ENCODE assay signal across 25 cellular contexts in genomic region chr13:63492604-63493003, GRCh38.
DNase-seq lines count a peak whose midpoint lies in the region; ATAC-seq, FAIRE-seq and TF ChIP-seq lines count a peak whose summit lies in the region.
"Had no signal": no experiment of that assay in that cellular context is flagged by ENCODE, and none has a peak within 500 bp of the region (broad histone marks: within the 10 kb centered on the region; RNA-seq: fewer than 3 reads in every experiment).

No MANE protein-coding gene starts in this region.

- intact Hi-C loops in kidney (cut with DNase I), result no loop called here
- intact Hi-C loops in CD8-positive, alpha-beta T cell (cut with DNase I, micrococcal nuclease), result no loop called here

- H3K4me1 Mint-ChIP-seq in CD8-positive, alpha-beta T cell (ENCODE audit: low read depth), result no peaks in the 10 kb centered on the region
- no peaks in the 10 kb centered on the region for H3K4me1 Mint-ChIP-seq in HFFc6 (ENCODE audit: low read depth)
- H3K4me1 Mint-ChIP-seq in T-cell, result no peaks in the 10 kb centered on the region
- H3K4me1 Mint-ChIP-seq: B cell; CD8-positive, alpha-beta memory T cell had no signal

- no peak overlapping the region for H3K4me3 Mint-ChIP-seq in CD8-positive, alpha-beta T cell
- H3K4me3 Mint-ChIP-seq in HFFc6 (no peak overlapping the region), T-cell (no peak overlapping the region)
- H3K4me3 Mint-ChIP-seq: B cell; CD4-positive, alpha-beta T cell; CD8-positive, alpha-beta memory T cell had no signal

- H3K27me3 ChIP-seq in CD8-positive, alpha-beta T cell (ENCODE audit: insufficient read depth, low read length), result no peaks in the 10 kb centered on the region
- H3K27me3 ChIP-seq: BLaER1 treated with 17β-estradiol and CSF1 and Interleukin-3, amounts not matched to agents 10 nM and 100 nM had no signal

- CTCF ChIA-PET in CD8-positive, alpha-beta T cell (lab: Charles Lee), result no interaction called here
- CTCF ChIA-PET in HEK293T (lab: Yijun Ruan, JAX) (no interaction called here), T-cell (lab: Charles Lee) (no interaction called here)

- H3K36me3 Mint-ChIP-seq in CD8-positive, alpha-beta T cell, result no peaks in the 10 kb centered on the region
- no peaks in the 10 kb centered on the region for H3K36me3 Mint-ChIP-seq in HFFc6 (ENCODE audit: low read depth)
- H3K36me3 Mint-ChIP-seq in T-cell, result no peaks in the 10 kb centered on the region
- H3K36me3 Mint-ChIP-seq: CD8-positive, alpha-beta memory T cell had no signal

- TF ChIP-seq CTCF in kidney (IDR thresholded peaks at IDR 0.05; ENCODE audit: borderline replicate concordance, extremely low read depth, insufficient read depth) (no peak), HFFc6 (IDR thresholded peaks at IDR 0.05) (no peak)
- TF ChIP-seq CTCF in CD8-positive, alpha-beta T cell (IDR thresholded peaks at IDR 0.05), result no peak

- H3K27ac ChIP-seq in kidney (ENCODE audit: low read depth in 2 of 2, low read length in 2 of 2), result no peak overlapping the region
- H3K27ac ChIP-seq in CD8-positive, alpha-beta T cell (ENCODE audit: low read depth, low read length), result no peak overlapping the region
- H3K27ac ChIP-seq: A549; BLaER1 treated with 17β-estradiol and CSF1 and Interleukin-3, amounts not matched to agents 10 nM and 100 nM; C4-2B had no signal

- FAIRE-seq in G401.6 (lab: Jason Lieb, UNC) (peak; percentile 79), endometrium (lab: Jason Lieb, UNC) (peak; percentile 64), kidney (lab: Jason Lieb, UNC) (peak; percentile 76)
- FAIRE-seq: A549, GM12891, GM19239 had no signal

- no peak for ATAC-seq in CD8-positive, alpha-beta T cell
- ATAC-seq in T-cell (replicated peaks in 1 of 4), result no peak
- ATAC-seq: A549 had no signal

- no peak overlapping the region for H3K27ac Mint-ChIP-seq in CD8-positive, alpha-beta T cell
- no peak overlapping the region for H3K27ac Mint-ChIP-seq in HFFc6
- no peak overlapping the region for H3K27ac Mint-ChIP-seq in T-cell
- H3K27ac Mint-ChIP-seq: B cell; CD4-positive, alpha-beta T cell; CD8-positive, alpha-beta memory T cell had no signal

- H3K36me3 ChIP-seq in kidney (ENCODE audit: control insufficient read depth in 1 of 2, insufficient read depth in 2 of 2, low read length in 2 of 2), result no peaks in the 10 kb centered on the region
- no peaks in the 10 kb centered on the region for H3K36me3 ChIP-seq in CD8-positive, alpha-beta T cell (ENCODE audit: insufficient read depth, low read length)
- H3K36me3 ChIP-seq: BLaER1 treated with 17β-estradiol and CSF1 and Interleukin-3, amounts not matched to agents 10 nM and 100 nM had no signal

- H3K9me3 ChIP-seq in kidney (ENCODE audit: control insufficient read depth in 1 of 2, low read length in 2 of 2), result no peaks in the 10 kb centered on the region
- H3K9me3 ChIP-seq in CD8-positive, alpha-beta T cell (ENCODE audit: low read length), result no peaks in the 10 kb centered on the region
- H3K9me3 ChIP-seq: A549; BLaER1 treated with 17β-estradiol and CSF1 and Interleukin-3, amounts not matched to agents 10 nM and 100 nM had no signal

- DNase-seq in kidney (no peak), HFFc6 (no peak), HEK293T (ENCODE audit: extremely low spot score) (no peak), T-cell (no peak)
- no peak for DNase-seq in CD8-positive, alpha-beta T cell
- DNase-seq: 8988T; AML-193; CD4-positive, alpha-beta T cell; CD8-positive, alpha-beta memory T cell; COR-L47; DMS 273 treated with DMSO at 0.1 percent for 48 hours; DMS153; DMS53; DMS79; DND-41; EL; GF-D8 had no signal

- H3K9me3 Mint-ChIP-seq in CD8-positive, alpha-beta T cell, result peaks cover 14% of the 10 kb centered on the region
- no peaks in the 10 kb centered on the region; the same call in 1 of the 2 replicates for H3K9me3 Mint-ChIP-seq in HFFc6
- peaks cover 3 to 16% (median 6%) of the 10 kb centered on the region in 3 donors for H3K9me3 Mint-ChIP-seq in T-cell
- H3K9me3 Mint-ChIP-seq: CD4-positive, alpha-beta T cell had no signal

- no peaks in the 10 kb centered on the region for H3K4me1 ChIP-seq in kidney (ENCODE audit: control insufficient read depth in 1 of 2, insufficient read depth in 1 of 2, low read depth in 1 of 2, low read length in 2 of 2)
- H3K4me1 ChIP-seq in CD8-positive, alpha-beta T cell (ENCODE audit: insufficient read depth, low read length), result no peaks in the 10 kb centered on the region
- H3K4me1 ChIP-seq: A549; BLaER1 treated with 17β-estradiol and CSF1 and Interleukin-3, amounts not matched to agents 10 nM and 100 nM had no signal

- POLR2A ChIA-PET in CD8-positive, alpha-beta T cell (lab: Charles Lee), result no interaction called here
- POLR2A ChIA-PET in HEK293T (lab: Yijun Ruan, JAX) (no interaction called here), T-cell (lab: Charles Lee) (no interaction called here)

- H3K9ac ChIP-seq in kidney (ENCODE audit: low read length in 2 of 2), result no peak overlapping the region
- H3K9ac ChIP-seq: BLaER1 treated with 17β-estradiol and CSF1 and Interleukin-3, amounts not matched to agents 10 nM and 100 nM had no signal

- no peak overlapping the region for H3K4me3 ChIP-seq in kidney (ENCODE audit: low read length in 2 of 2)
- no peak overlapping the region for H3K4me3 ChIP-seq in CD8-positive, alpha-beta T cell (ENCODE audit: low read depth, low read length)
- H3K4me3 ChIP-seq: A549; BLaER1 treated with 17β-estradiol and CSF1 and Interleukin-3, amounts not matched to agents 10 nM and 100 nM had no signal

- no peaks in the 10 kb centered on the region for H3K27me3 Mint-ChIP-seq in CD8-positive, alpha-beta T cell (ENCODE audit: low read depth)
- H3K27me3 Mint-ChIP-seq in HFFc6 (ENCODE audit: insufficient read depth) (no peaks in the 10 kb centered on the region), T-cell (no peaks in the 10 kb centered on the region)
- H3K27me3 Mint-ChIP-seq: B cell; CD4-positive, alpha-beta T cell; CD8-positive, alpha-beta memory T cell had no signal

TF ChIP-seq in HEK293T, 16 proteins besides CTCF, POLR2A, EP300 and RAD21:
- no peak for TF ChIP-seq CTBP1 (IDR thresholded peaks at IDR 0.05; ENCODE audit: borderline replicate concordance)
- TF ChIP-seq ZNF384 (IDR thresholded peaks at IDR 0.05), result no peak
- TF ChIP-seq FOXK2 (IDR thresholded peaks at IDR 0.05), result no peak
- TF ChIP-seq ELF4 (IDR thresholded peaks at IDR 0.05), result no peak
- TF ChIP-seq FOXA1 (IDR thresholded peaks at IDR 0.05), result no peak
- no peak for TF ChIP-seq SUZ12 (IDR thresholded peaks at IDR 0.05)
- TF ChIP-seq TARDBP (IDR thresholded peaks at IDR 0.05), result no peak
- TF ChIP-seq LEF1 (IDR thresholded peaks at IDR 0.05; ENCODE audit: borderline replicate concordance), result no peak
- no peak for TF ChIP-seq BHLHE40 (IDR thresholded peaks at IDR 0.05; ENCODE audit: borderline replicate concordance)
- no peak for TF ChIP-seq FOXM1 (IDR thresholded peaks at IDR 0.05; ENCODE audit: borderline replicate concordance)
- no peak for TF ChIP-seq SP1 (IDR thresholded peaks at IDR 0.05)
- TF ChIP-seq HDGF (IDR thresholded peaks at IDR 0.05; ENCODE audit: borderline replicate concordance), result no peak
- no peak for TF ChIP-seq L3MBTL2 (conservative IDR thresholded peaks at IDR 0.05)
- no peak for TF ChIP-seq PKNOX1 (IDR thresholded peaks at IDR 0.05)
TF ChIP-seq in HEK293T: peak in this region for 0.
